In the genomic region with DNA sequence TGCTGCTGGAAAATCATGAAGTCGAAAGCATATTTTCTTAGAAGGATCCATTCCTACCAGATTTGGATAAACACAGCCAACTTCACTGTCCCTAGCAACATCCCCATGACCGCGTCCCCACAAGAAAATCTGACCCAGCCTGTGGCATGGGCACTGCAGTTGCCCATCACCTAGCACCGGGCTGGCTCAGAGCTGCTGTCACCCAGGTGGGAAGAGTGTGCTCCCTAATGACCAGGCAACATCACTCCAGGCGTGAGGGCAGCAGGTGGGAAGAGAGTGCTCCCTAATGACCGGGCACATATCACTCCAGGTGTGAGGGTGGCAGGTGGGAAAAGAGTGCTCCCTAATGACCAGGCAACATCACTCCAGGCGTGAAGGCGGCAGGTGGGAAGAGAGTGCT, we compare ENCODE assay signal across 2 cellular contexts.
TF ChIP-seq lines count a peak whose summit lies in the region.

No MANE protein-coding gene starts in this region.

TF ChIP-seq in HepG2, 621 proteins besides CTCF, POLR2A, EP300 and RAD21:
- TF ChIP-seq ZNF263 (CRISPR knock-in tag; IDR thresholded peaks at IDR 0.05) (peak; percentile 45; the same call in 1 of the 2 replicates), TRIM22 (IDR thresholded peaks at IDR 0.05) (no peak)

TF ChIP-seq in K562, 482 proteins besides CTCF, POLR2A, EP300 and RAD21:
- TF ChIP-seq STAG1 (CRISPR knock-in tag; IDR thresholded peaks at IDR 0.05; ENCODE audit: borderline replicate concordance) (no peak), ZNF263 (CRISPR knock-in tag; IDR thresholded peaks at IDR 0.05; ENCODE audit: borderline replicate concordance) (peak; percentile 62; the same call in 1 of the 2 replicates)
